In genomic region chr19:44993926-44994537, GRCh38 we compare ENCODE assay signal across 24 cellular contexts. TPM values are rescaled to one million over a fixed set of nuclear protein-coding genes. Genes with fewer than 3 reads are reported as not detected.
DNase-seq lines count a peak whose midpoint lies in the region; ATAC-seq and TF ChIP-seq lines count a peak whose summit lies in the region.
"Had no signal": no experiment of that assay in that cellular context is flagged by ENCODE, and none has a peak within 500 bp of the region (broad histone marks: within the 10 kb centered on the region; RNA-seq: fewer than 3 reads in every experiment).

No MANE protein-coding gene starts in this region.

- H3K4me1 Mint-ChIP-seq in natural killer cell treated with Interleukin-12 subunit alpha and Interleukin-12 subunit beta and Interleukin-15 and Interleukin-18, amount 100 ng/mL, for 72 hours (ENCODE audit: low read depth in 2 of 2): peaks cover 0 to 7% of the 10 kb centered on the region in 2 donors
- H3K4me1 Mint-ChIP-seq in natural killer cell (peaks cover 0 to 7% of the 10 kb centered on the region in 2 donors), T-helper 17 cell (peaks cover 4% of the 10 kb centered on the region)
- H3K4me1 Mint-ChIP-seq: CD8-positive, alpha-beta memory T cell had no signal

- no peaks in the 10 kb centered on the region for H4K20me1 ChIP-seq in neural cell (ENCODE audit: insufficient read depth)

- no peaks in the 10 kb centered on the region for H3K36me3 ChIP-seq in neural cell (ENCODE audit: insufficient read depth, low read length)

- TF ChIP-seq CTCF in natural killer cell (IDR thresholded peaks at IDR 0.05) (no peak), neural cell (IDR thresholded peaks at IDR 0.05; ENCODE audit: poor library complexity, severe bottlenecking) (no peak)

- H3K36me3 Mint-ChIP-seq in natural killer cell treated with Interleukin-12 subunit alpha and Interleukin-12 subunit beta and Interleukin-15 and Interleukin-18, amount 100 ng/mL, for 72 hours: no peaks in the 10 kb centered on the region
- H3K36me3 Mint-ChIP-seq in natural killer cell: no peaks in the 10 kb centered on the region
- H3K36me3 Mint-ChIP-seq in T-helper 17 cell (ENCODE audit: low read depth): no peaks in the 10 kb centered on the region

- H3F3A ChIP-seq in neural cell (ENCODE audit: insufficient read depth, low read length, poor library complexity, severe bottlenecking): no peaks in the 10 kb centered on the region

- TF ChIP-seq EP300 in neural cell (conservative IDR thresholded peaks at IDR 0.05; ENCODE audit: poor library complexity, severe bottlenecking): no peak

- no peaks in the 10 kb centered on the region for H3K9me3 ChIP-seq in T-helper 17 cell (ENCODE audit: control insufficient read depth, low read length, poor library complexity, severe bottlenecking)
- no peaks in the 10 kb centered on the region for H3K9me3 ChIP-seq in neural cell (ENCODE audit: low read length)

- intact Hi-C loops in natural killer cell (cut with micrococcal nuclease): no loop called here

- H3K27me3 Mint-ChIP-seq in natural killer cell treated with Interleukin-12 subunit alpha and Interleukin-12 subunit beta and Interleukin-15 and Interleukin-18, amount 100 ng/mL, for 72 hours: no peaks in the 10 kb centered on the region
- H3K27me3 Mint-ChIP-seq in natural killer cell (ENCODE audit: low read depth in 2 of 2) (no peaks in the 10 kb centered on the region), T-helper 17 cell (no peaks in the 10 kb centered on the region)

- no peak overlapping the region for H3K4me3 ChIP-seq in neural cell (ENCODE audit: low read length)

- no peaks in the 10 kb centered on the region for H3K79me2 ChIP-seq in neural cell (replicated peaks; ENCODE audit: insufficient read depth, low read length)

- no peak for ATAC-seq in natural killer cell treated with Interleukin-12 subunit alpha and Interleukin-12 subunit beta and Interleukin-15 and Interleukin-18, amount 100 ng/mL, for 72 hours
- ATAC-seq in natural killer cell (no peak), T-helper 17 cell (no peak)

- no peak overlapping the region for H3K9ac ChIP-seq in neural cell (ENCODE audit: low read length)

- H3K4me3 Mint-ChIP-seq in natural killer cell treated with Interleukin-12 subunit alpha and Interleukin-12 subunit beta and Interleukin-15 and Interleukin-18, amount 100 ng/mL, for 72 hours: no peak overlapping the region
- no peak overlapping the region for H3K4me3 Mint-ChIP-seq in natural killer cell
- H3K4me3 Mint-ChIP-seq in T-helper 17 cell: no peak overlapping the region
- H3K4me3 Mint-ChIP-seq: HFFc6 had no signal

- H3K27me3 ChIP-seq in neural cell (ENCODE audit: insufficient read depth, low read depth, low read length): no peaks in the 10 kb centered on the region

- no peaks in the 10 kb centered on the region for H3K9me3 Mint-ChIP-seq in natural killer cell treated with Interleukin-12 subunit alpha and Interleukin-12 subunit beta and Interleukin-15 and Interleukin-18, amount 100 ng/mL, for 72 hours
- H3K9me3 Mint-ChIP-seq in natural killer cell: no peaks in the 10 kb centered on the region
- H3K9me3 Mint-ChIP-seq: CD8-positive, alpha-beta memory T cell; HFFc6 had no signal

- no peak overlapping the region for H3K4me2 ChIP-seq in neural cell (ENCODE audit: low read length)

- DNase-seq in natural killer cell treated with Interleukin-12 subunit alpha and Interleukin-12 subunit beta and Interleukin-15 and Interleukin-18, amount 100 ng/mL, for 72 hours (ENCODE audit: low spot score): peak; percentile 22
- DNase-seq in natural killer cell (no peak), T-helper 17 cell (no peak), NCI-H446 (lab: John Stamatoyannopoulos, UW) (no peak), NCI-H82 (lab: John Stamatoyannopoulos, UW) (no peak), NOMO-1 treated with dmso at 0.1 percent for 144 hours (lab: John Stamatoyannopoulos, UW; ENCODE audit: unreplicated experiment) (no peak)
- no peak for DNase-seq in activated effector memory CD4-positive, alpha-beta T cell treated with Interleukin-2 at 50 U/mL for 16 hours
- DNase-seq: CD8-positive, alpha-beta memory T cell; DMS79 treated with DMSO at 0.1 percent for 48 hours; H7; HFFc6; MM.1S; NCI-H1092; NCI-H1436 treated with DMSO at 0.1 percent for 48 hours; NCI-H2029; NCI-H2171 treated with DMSO at 0.1 percent for 48 hours; NCI-H446 treated with DMSO at 0.1 percent for 48 hours; NCI-H69 had no signal

- TF ChIP-seq RAD21 in neural cell (conservative IDR thresholded peaks at IDR 0.05): no peak

- H3K27ac Mint-ChIP-seq in natural killer cell treated with Interleukin-12 subunit alpha and Interleukin-12 subunit beta and Interleukin-15 and Interleukin-18, amount 100 ng/mL, for 72 hours: no peak overlapping the region
- H3K27ac Mint-ChIP-seq in natural killer cell (peak overlapping the region in 1 of 2 donors; percentile 13), T-helper 17 cell (peak overlapping the region; percentile 79)
- H3K27ac Mint-ChIP-seq: HFFc6 had no signal

- no peak overlapping the region for H3K27ac ChIP-seq in neural cell (ENCODE audit: low read length)
- H3K27ac ChIP-seq: HL-60 had no signal

- H3K9me2 ChIP-seq in neural cell (ENCODE audit: insufficient read depth, low read length): no peaks in the 10 kb centered on the region

- no peak overlapping the region for H2AFZ ChIP-seq in neural cell (ENCODE audit: low read depth, low read length)

TF ChIP-seq in neural cell, 6 proteins besides CTCF, POLR2A, EP300 and RAD21:
- TF ChIP-seq POLR2AphosphoS5 (IDR thresholded peaks at IDR 0.05): peak; percentile 11
- no peak for TF ChIP-seq EZH2 (IDR thresholded peaks at IDR 0.05; ENCODE audit: borderline replicate concordance, insufficient read depth, low read length, poor library complexity, severe bottlenecking)

RNA-seq across cellular contexts. Expression of gene RELB, which starts 7.2 kb away (rescaled TPM):
- 10 to 100 TPM; 47.0 to 81.6 TPM for total RNA-seq in natural killer cell treated with Interleukin-12 subunit alpha and Interleukin-12 subunit beta and Interleukin-15 and Interleukin-18, amount 100 ng/mL, for 72 hours
- total RNA-seq in natural killer cell: 100 to 1,000 TPM in 2 of 3 donors, 10 to 100 TPM in 1; 92.4 to 119 (median 105) TPM
- 100 to 1,000 TPM; 128 to 136 TPM for total RNA-seq in T-helper 17 cell
- polyA plus RNA-seq in neural cell: 1.0 and 1.1 TPM in 2 replicates
- polyA minus RNA-seq in neural cell: 1.5 TPM in 2 replicates

RNA-seq across cellular contexts. Expression of gene CLPTM1, which starts 38.9 kb away (rescaled TPM):
- total RNA-seq in natural killer cell treated with Interleukin-12 subunit alpha and Interleukin-12 subunit beta and Interleukin-15 and Interleukin-18, amount 100 ng/mL, for 72 hours: 100 to 1,000 TPM in 1 of 2 donors, 10 to 100 TPM in 1; 90.9 to 116 TPM
- total RNA-seq in natural killer cell (100 to 1,000 TPM in 2 of 3 donors, 10 to 100 TPM in 1; 97.1 to 125 (median 120) TPM), T-helper 17 cell (10 to 100 TPM; 76.7 to 78.4 TPM)
- polyA plus RNA-seq in neural cell: 12.0 and 15.3 TPM in 2 replicates
- polyA minus RNA-seq in neural cell: 38.5 and 46.5 TPM in 2 replicates

RNA-seq across cellular contexts. Expression of gene CLASRP, which starts 44.8 kb away (rescaled TPM):
- total RNA-seq in natural killer cell treated with Interleukin-12 subunit alpha and Interleukin-12 subunit beta and Interleukin-15 and Interleukin-18, amount 100 ng/mL, for 72 hours: 100 to 1,000 TPM in 1 of 2 donors, 10 to 100 TPM in 1; 84.1 to 147 TPM
- total RNA-seq in natural killer cell: 100 to 1,000 TPM; 142 to 160 (median 146) TPM
- total RNA-seq in T-helper 17 cell: 100 to 1,000 TPM; 153 to 163 TPM
- polyA plus RNA-seq in neural cell: 30.1 and 38.4 TPM in 2 replicates
- 17.4 and 22.4 TPM in 2 replicates for polyA minus RNA-seq in neural cell

RNA-seq across cellular contexts. Expression of gene APOC2, which starts 48.2 kb away (rescaled TPM):
- total RNA-seq in natural killer cell treated with Interleukin-12 subunit alpha and Interleukin-12 subunit beta and Interleukin-15 and Interleukin-18, amount 100 ng/mL, for 72 hours: 1 to 10 TPM in 1 of 2 donors, not detected in 1; 4.6 TPM
- total RNA-seq in natural killer cell (not detected), T-helper 17 cell (not detected)
- polyA plus RNA-seq in neural cell: not detected in 2 replicates
- polyA minus RNA-seq in neural cell: not detected in 2 replicates
- total RNA-seq: CD8-positive, alpha-beta memory T cell; G401; H7; HFFc6; HT1080; LHCN-M2 had no signal
- polyA plus RNA-seq: BJ; CD8-positive, alpha-beta memory T cell had no signal

RNA-seq across cellular contexts. Expression of gene APOC4, which starts 52.0 kb away (rescaled TPM):
- total RNA-seq in natural killer cell treated with Interleukin-12 subunit alpha and Interleukin-12 subunit beta and Interleukin-15 and Interleukin-18, amount 100 ng/mL, for 72 hours: not detected
- total RNA-seq in natural killer cell (not detected), T-helper 17 cell (not detected)
- polyA plus RNA-seq in neural cell: not detected in 2 replicates
- not detected in 2 replicates for polyA minus RNA-seq in neural cell
- total RNA-seq: CD8-positive, alpha-beta memory T cell; G401; H7; HFFc6; HT1080; LHCN-M2 had no signal
- polyA plus RNA-seq: BJ; CD8-positive, alpha-beta memory T cell had no signal
